ENCODE assay signal across 14 cellular contexts in the genomic region with DNA sequence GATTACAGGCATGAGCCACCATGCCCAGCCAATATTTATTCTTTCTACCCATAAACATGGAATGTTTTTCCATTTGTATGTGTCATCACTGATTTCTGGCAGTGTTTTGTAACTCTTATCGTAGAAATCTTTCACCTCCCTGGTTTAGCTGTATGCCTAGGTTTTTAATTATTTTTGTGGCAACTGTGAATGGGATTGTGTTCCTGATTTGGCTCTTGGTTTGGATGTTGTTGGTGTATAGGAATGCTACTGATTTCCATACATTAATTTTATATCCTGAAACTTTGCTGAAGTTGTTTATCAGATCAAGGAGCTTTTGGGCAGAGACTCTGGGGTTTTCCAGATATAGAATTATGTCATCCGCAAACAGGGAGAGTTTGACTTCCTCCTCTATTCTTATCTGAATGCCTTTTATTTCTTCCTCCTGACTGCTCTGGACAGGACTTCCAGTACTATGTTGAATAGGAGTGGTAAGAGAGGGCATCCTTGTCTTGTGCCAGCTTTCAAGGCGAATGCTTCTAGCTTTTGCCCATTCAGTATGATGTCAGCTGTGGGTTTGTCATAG.
DNase-seq lines count a peak whose midpoint lies in the region; FAIRE-seq and TF ChIP-seq lines count a peak whose summit lies in the region.
"Had no signal": no experiment of that assay in that cellular context is flagged by ENCODE, and none has a peak within 500 bp of the region (broad histone marks: within the 10 kb centered on the region; RNA-seq: fewer than 3 reads in every experiment).

No MANE protein-coding gene starts in this region.

- H3K36me3 ChIP-seq in astrocyte (ENCODE audit: insufficient read depth, low read length), result no peaks in the 10 kb centered on the region
- H3K36me3 ChIP-seq: tibial artery had no signal

- H2AFZ ChIP-seq in astrocyte (ENCODE audit: low read depth, low read length), result no peak overlapping the region

- H3K4me3 ChIP-seq in astrocyte (ENCODE audit: insufficient read depth, low read depth, low read length), result no peak overlapping the region
- H3K4me3 ChIP-seq: tibial artery had no signal

- no peaks in the 10 kb centered on the region for H3K27me3 ChIP-seq in astrocyte (ENCODE audit: insufficient read depth, low read length)
- H3K27me3 ChIP-seq: tibial artery had no signal

- no peak for FAIRE-seq in astrocyte (lab: Jason Lieb, UNC)

- peaks cover 3% of the 10 kb centered on the region for H3K9me3 Mint-ChIP-seq in astrocyte (ENCODE audit: unreplicated experiment)

- no peaks in the 10 kb centered on the region for H4K20me1 ChIP-seq in astrocyte (ENCODE audit: insufficient read depth, low read length)

- peak; percentile 5 for DNase-seq in LoVo (ENCODE audit: low spot score)
- peak; percentile 36 for DNase-seq in astrocyte (ENCODE audit: low read depth)
- DNase-seq in iris pigment epithelial cell (ENCODE audit: low read depth), result peak; percentile 20
- DNase-seq in substantia nigra (lab: John Stamatoyannopoulos, UW), result peak in 2 of 49 donors; percentile 16 to 33
- DNase-seq in NCI-H1105 treated with DMSO at 0.1 percent for 48 hours (lab: John Stamatoyannopoulos, UW), result no peak
- DNase-seq in NCI-H345 (lab: John Stamatoyannopoulos, UW), result no peak
- DNase-seq in NCI-H2171 (lab: John Stamatoyannopoulos, UW), result no peak
- DNase-seq: activated effector memory CD4-positive, alpha-beta T cell treated with anti-CD3 and anti-CD28 coated beads, Interleukin-2, amount 50 U/mL, for 16 hours; CD4-positive, CD25-positive, alpha-beta regulatory T cell; GDM1; islet precursor cell; NCI-H1105; NCI-H446 treated with DMSO at 0.1 percent for 48 hours; tibial artery had no signal

- H3K4me2 ChIP-seq in astrocyte (ENCODE audit: low read length), result no peak overlapping the region

- no peak for TF ChIP-seq CTCF in astrocyte (IDR thresholded peaks at IDR 0.05; ENCODE audit: insufficient read depth, low read depth, low read length)

- no peak overlapping the region for H3K27ac Mint-ChIP-seq in astrocyte (ENCODE audit: unreplicated experiment)

- H3K4me1 Mint-ChIP-seq in astrocyte (ENCODE audit: low read depth, unreplicated experiment), result no peaks in the 10 kb centered on the region

- H3K4me1 ChIP-seq in astrocyte (ENCODE audit: insufficient read depth, low read length), result no peaks in the 10 kb centered on the region

- H3K36me3 Mint-ChIP-seq in astrocyte (ENCODE audit: low read depth, unreplicated experiment), result no peaks in the 10 kb centered on the region

- H3K9me3 ChIP-seq in astrocyte (ENCODE audit: insufficient read depth, low read depth, low read length), result no peaks in the 10 kb centered on the region
- H3K9me3 ChIP-seq: tibial artery had no signal

- peak overlapping the region; percentile 16 for H3K27ac ChIP-seq in astrocyte (ENCODE audit: low read depth, low read length)
- H3K27ac ChIP-seq in substantia nigra (ENCODE audit: low read depth, low read length, poor library complexity, severe bottlenecking), result peak overlapping the region; percentile 19

- H3K9ac ChIP-seq in astrocyte (ENCODE audit: low read length), result no peak overlapping the region

- peaks cover 2% of the 10 kb centered on the region for H3K27me3 Mint-ChIP-seq in astrocyte (ENCODE audit: low read depth, unreplicated experiment)

- H3K4me3 Mint-ChIP-seq in astrocyte (ENCODE audit: unreplicated experiment), result no peak overlapping the region
- H3K4me3 Mint-ChIP-seq: CD4-positive, CD25-positive, alpha-beta regulatory T cell had no signal

- no peaks in the 10 kb centered on the region for H3K79me2 ChIP-seq in astrocyte (ENCODE audit: insufficient read depth, low read length)

Comparison
In these comparisons a context has a peak if more than half of its experiments do, and no peak if none do; other contexts are left out.
1. DNase-seq: peak in LoVo (single experiment), astrocyte (single experiment) and iris pigment epithelial cell (single experiment); none in NCI-H1105 treated with DMSO at 0.1 percent for 48 hours (single experiment), NCI-H345 (single experiment) and NCI-H2171 (single experiment).